6 cellular contexts compared by ENCODE assay signal in genomic region chr16:17937003-17937402, GRCh38.
"Had no signal": no experiment of that assay in that cellular context is flagged by ENCODE, and none has a peak within 500 bp of the region (broad histone marks: within the 10 kb centered on the region; RNA-seq: fewer than 3 reads in every experiment).

No MANE protein-coding gene starts in this region.

- H2AFZ ChIP-seq: GM23248 had no signal

- ATAC-seq: HepG2 had no signal

- H3K36me3 Mint-ChIP-seq: IgD-negative memory B cell had no signal

- H3K4me3 ChIP-seq: GM23248 had no signal

- H3K27me3 Mint-ChIP-seq: IgD-negative memory B cell had no signal

- H3K27ac ChIP-seq: GM23248, HL-60 had no signal

- H3K27ac Mint-ChIP-seq: H9 had no signal

- H3K4me3 Mint-ChIP-seq: H9 had no signal

- H3K9ac ChIP-seq: GM23248 had no signal

- DNase-seq: GM23248, H9, HCEC 1CT had no signal
